17 cellular contexts compared by ENCODE assay signal in genomic region chr2:6771539-6772365, GRCh38.
DNase-seq lines count a peak whose midpoint lies in the region; ATAC-seq, FAIRE-seq and TF ChIP-seq lines count a peak whose summit lies in the region.
"Had no signal": no experiment of that assay in that cellular context is flagged by ENCODE, and none has a peak within 500 bp of the region (broad histone marks: within the 10 kb centered on the region; RNA-seq: fewer than 3 reads in every experiment).

No MANE protein-coding gene starts in this region.

- no peak overlapping the region for H3K4me3 ChIP-seq in GM12865 (ENCODE audit: low read depth, low read length)
- peak overlapping the region; percentile 3 for H3K4me3 ChIP-seq in OCI-LY1 (ENCODE audit: low read depth, low read length, poor library complexity, severe bottlenecking)
- H3K4me3 ChIP-seq in H1 (ENCODE audit: extremely low read depth in 1 of 4, insufficient read depth in 2 of 4, low read depth in 3 of 4, low read length in 4 of 4): no peak overlapping the region
- no peak overlapping the region for H3K4me3 ChIP-seq in neuronal stem cell (ENCODE audit: low read length in 2 of 2)
- H3K4me3 ChIP-seq in GM23248: no peak overlapping the region
- no peak overlapping the region for H3K4me3 ChIP-seq in gastrocnemius medialis

- no peak overlapping the region for H3K56ac ChIP-seq in H1 (replicated peaks; ENCODE audit: insufficient read length, low read depth, low read length)

- H4K5ac ChIP-seq in H1 (ENCODE audit: insufficient read length, low read depth, low read length): no peak overlapping the region

- H3K4ac ChIP-seq in H1 (replicated peaks; ENCODE audit: insufficient read length, low read depth, low read length) (no peak overlapping the region), neuronal stem cell (ENCODE audit: low read length) (no peak overlapping the region)

- H3F3A ChIP-seq in OCI-LY1 (ENCODE audit: insufficient read depth, low read length): no peaks in the 10 kb centered on the region
- no peaks in the 10 kb centered on the region for H3F3A ChIP-seq in GM23248 (ENCODE audit: insufficient read depth)

- H3K36me3 ChIP-seq in OCI-LY1 (ENCODE audit: insufficient read depth, low read length): no peaks in the 10 kb centered on the region
- no peaks in the 10 kb centered on the region for H3K36me3 ChIP-seq in H1 (ENCODE audit: control insufficient read depth in 2 of 4, insufficient read depth in 4 of 4, low read length in 3 of 4)
- H3K36me3 ChIP-seq in neuronal stem cell (replicated peaks in 1 of 2; ENCODE audit: control insufficient read depth in 2 of 2, insufficient read depth in 2 of 2, low read length in 2 of 2): no peaks in the 10 kb centered on the region
- H3K36me3 ChIP-seq in GM23248 (ENCODE audit: low read depth): no peaks in the 10 kb centered on the region
- no peaks in the 10 kb centered on the region for H3K36me3 ChIP-seq in gastrocnemius medialis

- peaks cover 23% of the 10 kb centered on the region for H3K4me1 ChIP-seq in OCI-LY1 (ENCODE audit: insufficient read depth, low read length, severe bottlenecking)
- H3K4me1 ChIP-seq in H1 (replicated peaks in 1 of 4; ENCODE audit: control insufficient read depth in 3 of 4, insufficient read depth in 4 of 4, low read length in 3 of 4): peaks cover 0 to 10% (median 2%) of the 10 kb centered on the region in 4 experiments; a peak in 3 of 7 replicates
- H3K4me1 ChIP-seq in neuronal stem cell (ENCODE audit: control insufficient read depth in 2 of 2, insufficient read depth in 1 of 2, low read depth in 1 of 2, low read length in 2 of 2): peaks cover 14 to 16% of the 10 kb centered on the region in 2 donors
- no peaks in the 10 kb centered on the region for H3K4me1 ChIP-seq in GM23248 (ENCODE audit: insufficient read depth)
- peaks cover 0 to 6% of the 10 kb centered on the region in 2 donors for H3K4me1 ChIP-seq in gastrocnemius medialis

- intact Hi-C loops in gastrocnemius medialis (cut with DNase I; ENCODE audit: low total_unique reads): no loop called here

- H4K8ac ChIP-seq in H1 (ENCODE audit: extremely low read depth, insufficient read depth, low read length) (no peak overlapping the region; the same call in 1 of the 2 replicates), neuronal stem cell (ENCODE audit: low read depth, low read length) (no peak overlapping the region)

- no peaks in the 10 kb centered on the region for H3K36me3 Mint-ChIP-seq in activated CD4-positive, alpha-beta memory T cell treated with anti-CD3 and anti-CD28 coated beads, Interleukin-2, amount 10 ng/mL, durations not matched to agents 7 days and 5 days (ENCODE audit: low read depth)
- H3K36me3 Mint-ChIP-seq: activated naive CD8-positive, alpha-beta T cell had no signal

- no peaks in the 10 kb centered on the region for H4K20me1 ChIP-seq in OCI-LY1 (ENCODE audit: insufficient read depth, low read length)
- H4K20me1 ChIP-seq in H1 (replicated peaks in 1 of 2; ENCODE audit: control insufficient read depth in 1 of 2, insufficient read depth in 2 of 2, low read length in 2 of 2): peaks cover 0 to 5% of the 10 kb centered on the region in 2 experiments
- H4K20me1 ChIP-seq in GM23248 (ENCODE audit: insufficient read depth): no peaks in the 10 kb centered on the region

- TF ChIP-seq RAD21 in H1 (IDR thresholded peaks at IDR 0.05 in 1 of 2, conservative IDR thresholded peaks at IDR 0.05 in 1 of 2; ENCODE audit: low read depth in 2 of 2, low read length in 2 of 2): peak; percentile 10 to 43; a peak in 3 of 4 replicates

- TF ChIP-seq CTCF in GM12865 (IDR thresholded peaks at IDR 0.05; ENCODE audit: insufficient read depth, low read depth, low read length, missing control alignments) (peak; percentile 16), OCI-LY1 (IDR thresholded peaks at IDR 0.05; ENCODE audit: low read length) (peak; percentile 29; the same call in 1 of the 2 replicates), H1 (IDR thresholded peaks at IDR 0.05; ENCODE audit: control extremely low read depth in 1 of 3, insufficient read depth in 1 of 3, low read depth in 1 of 3, low read length in 3 of 3) (peak; percentile 29 to 32 (median 30)), gastrocnemius medialis (IDR thresholded peaks at IDR 0.05 in 4 of 5, conservative IDR thresholded peaks at IDR 0.05 in 1 of 5) (no peak)

- H2AK5ac ChIP-seq in H1 (ENCODE audit: low read depth, low read length) (no peak overlapping the region), neuronal stem cell (ENCODE audit: low read depth, low read length) (no peak overlapping the region)

- DNase-seq in GM12865 (ENCODE audit: low read depth) (peak; percentile 5), H1 (ENCODE audit: low read depth in 1 of 2, low spot score in 2 of 2) (no peak), neuronal stem cell (ENCODE audit: low spot score) (peak; percentile 2), GM23248 (no peak), gastrocnemius medialis (no peak), GM19239 (ENCODE audit: insufficient read length, low spot score) (no peak)
- no peak for DNase-seq in activated CD4-positive, alpha-beta memory T cell treated with anti-CD3 and anti-CD28 coated beads, Interleukin-2, amount 10 ng/mL, durations not matched to agents 7 days and 5 days
- DNase-seq: activated CD4-positive, CD25-positive, alpha-beta regulatory T cell; foreskin melanocyte; NCI-H226; stimulated activated CD4-positive, alpha-beta T cell treated with anti-CD3 and anti-CD28 coated beads, Interleukin-2, amount 100 ng/mL, for 48 hours; T-helper 2 cell had no signal

- no peak overlapping the region for H3K27ac ChIP-seq in OCI-LY1 (ENCODE audit: low read depth, low read length, poor library complexity, severe bottlenecking)
- no peak overlapping the region for H3K27ac ChIP-seq in H1 (ENCODE audit: low read depth, low read length)
- peak overlapping the region; percentile 4 for H3K27ac ChIP-seq in neuronal stem cell (replicated peaks; ENCODE audit: low read length)
- no peak overlapping the region for H3K27ac ChIP-seq in GM23248
- no peak overlapping the region for H3K27ac ChIP-seq in gastrocnemius medialis
- H3K27ac ChIP-seq: epithelial cell of prostate had no signal

- H3K23me2 ChIP-seq in H1 (ENCODE audit: low read depth, low read length): peaks cover 8% of the 10 kb centered on the region; the same call in 1 of the 2 replicates

- H3K27me3 ChIP-seq in OCI-LY1 (ENCODE audit: insufficient read depth, low read length) (no peaks in the 10 kb centered on the region), H1 (replicated peaks in 1 of 4; ENCODE audit: control insufficient read depth in 3 of 4, extremely low read depth in 1 of 4, insufficient read depth in 3 of 4, low read length in 3 of 4) (no peaks in the 10 kb centered on the region), neuronal stem cell (ENCODE audit: control insufficient read depth in 3 of 3, insufficient read depth in 3 of 3, low read depth in 1 of 3, low read length in 3 of 3) (peaks cover 0 to 3% (median 0%) of the 10 kb centered on the region in 3 experiments), GM23248 (replicated peaks; ENCODE audit: insufficient read depth) (no peaks in the 10 kb centered on the region; the same call in 1 of the 2 replicates), gastrocnemius medialis (no peaks in the 10 kb centered on the region)

- H3K23ac ChIP-seq in H1 (ENCODE audit: insufficient read length) (no peak overlapping the region), neuronal stem cell (ENCODE audit: low read depth, low read length, poor library complexity) (no peak overlapping the region)

- H3K27me3 Mint-ChIP-seq in activated CD4-positive, alpha-beta memory T cell treated with anti-CD3 and anti-CD28 coated beads, Interleukin-2, amount 10 ng/mL, durations not matched to agents 7 days and 5 days: peaks cover 24% of the 10 kb centered on the region

- in situ Hi-C loops in GM23248 (cut with MboI): no loop called here
- in situ Hi-C loops in gastrocnemius medialis (cut with MboI; ENCODE audit: low sequenced_read_pairs in 4 of 4): loop anchor here in 3 of 4 donors (10.0 kb wide), 2 partner anchors 417 to 427 kb away; no protein-coding TSS in a partner anchor

- H3K9me3 ChIP-seq in OCI-LY1 (ENCODE audit: low read length) (no peaks in the 10 kb centered on the region), H1 (ENCODE audit: insufficient read depth in 2 of 2, low read depth in 1 of 2, low read length in 1 of 2) (peaks cover 0 to 4% of the 10 kb centered on the region in 2 experiments; a peak in 1 of 4 replicates), neuronal stem cell (replicated peaks in 1 of 2; ENCODE audit: control insufficient read depth in 2 of 2, insufficient read depth in 1 of 2, low read depth in 1 of 2, low read length in 2 of 2) (peaks cover 3 to 7% of the 10 kb centered on the region in 2 donors), GM23248 (ENCODE audit: low read depth) (no peaks in the 10 kb centered on the region), gastrocnemius medialis (no peaks in the 10 kb centered on the region)

- CTCF ChIA-PET in H1 (lab: Charles Lee; ENCODE audit: partially characterized antibody): interaction anchor here (1.2 to 1.6 kb wide), 7 partner anchors 13 to 419 kb away, joined by 3 to 5 read pairs (median 4); no protein-coding TSS in a partner anchor
- CTCF ChIA-PET in activated CD4-positive, alpha-beta memory T cell treated with anti-CD3 and anti-CD28 coated beads, Interleukin-2, amount 10 ng/mL, durations not matched to agents 7 days and 5 days (lab: Charles Lee): interaction anchor here (0.5 to 1.5 kb wide), 2 partner anchors 10 to 1055 kb away, joined by 3 to 5 read pairs; no protein-coding TSS in a partner anchor

- H3K9ac ChIP-seq in OCI-LY1 (ENCODE audit: low read length) (no peak overlapping the region), H1 (replicated peaks in 1 of 4; ENCODE audit: extremely low read depth in 1 of 4, low read depth in 3 of 4, low read length in 3 of 4) (no peak overlapping the region), neuronal stem cell (ENCODE audit: low read depth, low read length, poor library complexity) (no peak overlapping the region), GM23248 (no peak overlapping the region)

- H3K4me1 Mint-ChIP-seq in activated CD4-positive, alpha-beta memory T cell treated with anti-CD3 and anti-CD28 coated beads, Interleukin-2, amount 10 ng/mL, durations not matched to agents 7 days and 5 days: peaks cover 1% of the 10 kb centered on the region

- 86% methylated on average over 15 of the region's 16 CpGs; no CpG with 5 or more reads in 1 of the 2 experiments for WGBS in H1 (ENCODE audit: extremely low coverage in 1 of 2, insufficient coverage in 1 of 2, insufficient read length in 1 of 2, insufficient replicate concordance in 2 of 2, low coverage in 1 of 2, low lambda C conversion rate in 2 of 2, missing lambda C conversion rate in 1 of 2), 2 experiments
- no CpG with 5 or more reads among the region's 16 CpGs for WGBS in neuronal stem cell (ENCODE audit: extremely low coverage in 2 of 2, insufficient read length in 2 of 2, insufficient replicate concordance in 1 of 2), 2 donors
- WGBS in GM23248 (ENCODE audit: low coverage in 1 of 2, low lambda C conversion rate in 2 of 2, missing lambda C conversion rate in 2 of 2), 2 experiments: 48 to 50% methylated on average over 16 of the region's 16 CpGs

- H2BK15ac ChIP-seq in H1 (ENCODE audit: low read length): no peak overlapping the region
- no peak overlapping the region for H2BK15ac ChIP-seq in neuronal stem cell (ENCODE audit: low read length)

- ATAC-seq in gastrocnemius medialis: no peak

- H3K9me3 Mint-ChIP-seq in activated CD4-positive, alpha-beta memory T cell treated with anti-CD3 and anti-CD28 coated beads, Interleukin-2, amount 10 ng/mL, durations not matched to agents 7 days and 5 days: no peaks in the 10 kb centered on the region
- H3K9me3 Mint-ChIP-seq: activated T-helper 1 cell treated with anti-CD3 and anti-CD28 coated beads, Interleukin-12 subunit alpha, Interleukin-12 subunit beta, Interleukin-2, Interleukin-4 antibody, amounts not matched to agents 30 ng/mL and 10 ng/mL and 1 ng/mL, durations not matched to agents 14 hours and 24 hours and 36 hours; dendritic cell treated with granulocyte-macrophage colony-stimulating factor and Interleukin-4, amounts not matched to agents 40 ng/mL and 50 ng/mL, for 4 days had no signal

- no peaks in the 10 kb centered on the region for H3K79me2 ChIP-seq in OCI-LY1 (ENCODE audit: insufficient read depth, low read length)
- H3K79me2 ChIP-seq in H1 (ENCODE audit: control insufficient read depth in 1 of 2, insufficient read depth in 2 of 2, low read length in 2 of 2): no peaks in the 10 kb centered on the region
- H3K79me2 ChIP-seq in GM23248 (ENCODE audit: insufficient read depth): no peaks in the 10 kb centered on the region

- H4K91ac ChIP-seq in H1 (replicated peaks; ENCODE audit: insufficient read length, low read length): peak overlapping the region; percentile 23
- H4K91ac ChIP-seq in neuronal stem cell (ENCODE audit: low read depth, low read length, poor library complexity): no peak overlapping the region

- H3K9me2 ChIP-seq in OCI-LY1 (ENCODE audit: low read depth, low read length) (no peaks in the 10 kb centered on the region), GM23248 (ENCODE audit: insufficient read depth) (no peaks in the 10 kb centered on the region)

- TF ChIP-seq EP300 in H1 (IDR thresholded peaks at IDR 0.05; ENCODE audit: borderline replicate concordance in 1 of 2, low read depth in 2 of 2, low read length in 2 of 2): no peak

- no peak overlapping the region for H3K27ac Mint-ChIP-seq in activated CD4-positive, alpha-beta memory T cell treated with anti-CD3 and anti-CD28 coated beads, Interleukin-2, amount 10 ng/mL, durations not matched to agents 7 days and 5 days
- H3K27ac Mint-ChIP-seq: activated naive CD8-positive, alpha-beta T cell; activated T-helper 1 cell treated with anti-CD3 and anti-CD28 coated beads, Interleukin-12 subunit alpha, Interleukin-12 subunit beta, Interleukin-2, Interleukin-4 antibody, amounts not matched to agents 30 ng/mL and 10 ng/mL and 1 ng/mL, durations not matched to agents 14 hours and 24 hours and 36 hours; dendritic cell treated with granulocyte-macrophage colony-stimulating factor and Interleukin-4, amounts not matched to agents 40 ng/mL and 50 ng/mL, for 4 days had no signal

- H3K4me2 ChIP-seq in OCI-LY1 (ENCODE audit: low read length) (peak overlapping the region; percentile 24; the same call in 1 of the 2 replicates), H1 (ENCODE audit: insufficient read depth in 1 of 2, low read depth in 2 of 2, low read length in 2 of 2) (peak overlapping the region in 1 of 2 experiments; percentile 0; a peak in 2 of 4 replicates), neuronal stem cell (ENCODE audit: insufficient read depth, low read length, poor library complexity, severe bottlenecking) (no peak overlapping the region), GM23248 (ENCODE audit: unreplicated experiment) (no peak overlapping the region)

- H2AFZ ChIP-seq in OCI-LY1 (ENCODE audit: low read length) (no peak overlapping the region), H1 (ENCODE audit: low read length) (peak overlapping the region; percentile 56; the same call in 1 of the 2 replicates), neuronal stem cell (ENCODE audit: low read length) (peak overlapping the region; percentile 54), GM23248 (no peak overlapping the region)

- H3K18ac ChIP-seq in H1 (ENCODE audit: extremely low read depth, low read length) (peak overlapping the region; percentile 52; the same call in 1 of the 2 replicates), neuronal stem cell (ENCODE audit: low read length) (peak overlapping the region; percentile 85)

- POLR2A ChIA-PET in H1 (lab: Charles Lee; ENCODE audit: partially characterized antibody): no interaction called here
- POLR2A ChIA-PET in activated CD4-positive, alpha-beta memory T cell treated with anti-CD3 and anti-CD28 coated beads, Interleukin-2, amount 10 ng/mL, durations not matched to agents 7 days and 5 days (lab: Charles Lee): no interaction called here

- H2BK20ac ChIP-seq in H1 (ENCODE audit: low read length): no peak overlapping the region; the same call in 1 of the 2 replicates

- FAIRE-seq in H1 (lab: Jason Lieb, UNC) (no peak), GM19239 (lab: Jason Lieb, UNC) (no peak)

- H2BK120ac ChIP-seq in H1 (replicated peaks; ENCODE audit: low read depth, low read length): no peak overlapping the region
- H2BK120ac ChIP-seq in neuronal stem cell (ENCODE audit: low read depth, low read length): no peak overlapping the region

- no peak for TF ChIP-seq POLR2A in H1 (IDR thresholded peaks at IDR 0.05; ENCODE audit: control extremely low read depth in 1 of 2, low read depth in 2 of 2, low read length in 2 of 2)
- no peak for TF ChIP-seq POLR2A in gastrocnemius medialis (IDR thresholded peaks at IDR 0.05)

- H3K14ac ChIP-seq in H1 (ENCODE audit: insufficient read length) (no peak overlapping the region), neuronal stem cell (ENCODE audit: low read length) (no peak overlapping the region)

- H3K79me1 ChIP-seq in H1 (ENCODE audit: low read depth, low read length) (no peaks in the 10 kb centered on the region), neuronal stem cell (ENCODE audit: low read depth, low read length) (no peaks in the 10 kb centered on the region)

- H3K4me3 Mint-ChIP-seq in activated CD4-positive, alpha-beta memory T cell treated with anti-CD3 and anti-CD28 coated beads, Interleukin-2, amount 10 ng/mL, durations not matched to agents 7 days and 5 days: no peak overlapping the region
- H3K4me3 Mint-ChIP-seq: activated naive CD8-positive, alpha-beta T cell; activated T-helper 1 cell treated with anti-CD3 and anti-CD28 coated beads, Interleukin-12 subunit alpha, Interleukin-12 subunit beta, Interleukin-2, Interleukin-4 antibody, amounts not matched to agents 30 ng/mL and 10 ng/mL and 1 ng/mL, durations not matched to agents 14 hours and 24 hours and 36 hours; dendritic cell treated with granulocyte-macrophage colony-stimulating factor and Interleukin-4, amounts not matched to agents 40 ng/mL and 50 ng/mL, for 4 days had no signal

- H2BK12ac ChIP-seq in H1 (ENCODE audit: low read depth, low read length) (no peak overlapping the region; the same call in 1 of the 2 replicates), neuronal stem cell (ENCODE audit: low read length) (no peak overlapping the region)

- H2BK5ac ChIP-seq in H1 (ENCODE audit: low read depth, low read length) (no peak overlapping the region), neuronal stem cell (ENCODE audit: low read length) (no peak overlapping the region)

Comparison
In these comparisons a context has a peak if more than half of its experiments do, and no peak if none do; other contexts are left out.
1. DNase-seq: peak in GM12865 (single experiment) and neuronal stem cell (single experiment); none in H1 (0 of 2), GM23248 (single experiment), gastrocnemius medialis (0 of 2), activated CD4-positive, alpha-beta memory T cell treated with anti-CD3 and anti-CD28 coated beads, Interleukin-2, amount 10 ng/mL, durations not matched to agents 7 days and 5 days (single experiment) and GM19239 (single experiment).
2. CTCF ChIP-seq: peak in GM12865 (single experiment), OCI-LY1 (single experiment) and H1 (3 of 3); none in gastrocnemius medialis (0 of 5).
3. H2AFZ ChIP-seq: peak in H1 (single experiment) and neuronal stem cell (single experiment); none in OCI-LY1 (single experiment) and GM23248 (single experiment).